In genomic region chr4:128371004-128371777, GRCh38 we compare ENCODE assay signal across 21 cellular contexts.
DNase-seq lines count a peak whose midpoint lies in the region; ATAC-seq, FAIRE-seq and TF ChIP-seq lines count a peak whose summit lies in the region.
"Had no signal": no experiment of that assay in that cellular context is flagged by ENCODE, and none has a peak within 500 bp of the region (broad histone marks: within the 10 kb centered on the region; RNA-seq: fewer than 3 reads in every experiment).

No MANE protein-coding gene starts in this region.

- peaks cover 3% of the 10 kb centered on the region for H3K36me3 Mint-ChIP-seq in chondrocyte (ENCODE audit: low read depth)
- peaks cover 4 to 18% (median 17%) of the 10 kb centered on the region in 3 donors for H3K36me3 Mint-ChIP-seq in naive thymus-derived CD8-positive, alpha-beta T cell

- peaks cover 31% of the 10 kb centered on the region for H3K4me1 Mint-ChIP-seq in chondrocyte (ENCODE audit: low read depth)
- no peaks in the 10 kb centered on the region for H3K4me1 Mint-ChIP-seq in naive thymus-derived CD8-positive, alpha-beta T cell
- H3K4me1 Mint-ChIP-seq: IgD-negative memory B cell, memory B cell, T-cell, WTC11 had no signal

- H3K4me3 Mint-ChIP-seq in chondrocyte (ENCODE audit: unreplicated experiment): no peak overlapping the region
- H3K4me3 Mint-ChIP-seq in naive thymus-derived CD8-positive, alpha-beta T cell: no peak overlapping the region
- H3K4me3 Mint-ChIP-seq: IgD-negative memory B cell, memory B cell, T-cell, WTC11 had no signal

- peaks cover 0 to 3% (median 0%) of the 10 kb centered on the region in 4 donors for H3K9me3 ChIP-seq in stomach
- H3K9me3 ChIP-seq: testis had no signal

- H3K27me3 ChIP-seq in stomach: no peaks in the 10 kb centered on the region
- H3K27me3 ChIP-seq: BLaER1, testis had no signal

- 70 to 81% (median 76%) methylated on average over 8 of the region's 8 CpGs for WGBS in stomach, 5 donors

- H3K27ac Mint-ChIP-seq in chondrocyte (ENCODE audit: unreplicated experiment): peak overlapping the region; percentile 87
- no peak overlapping the region for H3K27ac Mint-ChIP-seq in naive thymus-derived CD8-positive, alpha-beta T cell
- H3K27ac Mint-ChIP-seq: IgD-negative memory B cell, memory B cell, T-cell, WTC11 had no signal

- TF ChIP-seq CTCF in chondrocyte (IDR thresholded peaks at IDR 0.05) (no peak), stomach (IDR thresholded peaks at IDR 0.05) (no peak)

- no peak for TF ChIP-seq POLR2A in stomach (IDR thresholded peaks at IDR 0.05)

- no peak for TF ChIP-seq EP300 in stomach (IDR thresholded peaks at IDR 0.05)

- peaks cover 2% of the 10 kb centered on the region for H3K9me3 Mint-ChIP-seq in chondrocyte (ENCODE audit: low read depth)
- H3K9me3 Mint-ChIP-seq in naive thymus-derived CD8-positive, alpha-beta T cell: peaks cover 0 to 15% (median 9%) of the 10 kb centered on the region in 9 donors

- ATAC-seq in naive thymus-derived CD8-positive, alpha-beta T cell: no peak
- ATAC-seq: T-cell, WTC11 had no signal

- peaks cover 0 to 6% (median 2%) of the 10 kb centered on the region in 4 donors for H3K4me1 ChIP-seq in stomach
- H3K4me1 ChIP-seq: BLaER1, testis had no signal

- no peak for FAIRE-seq in frontal cortex (lab: Jason Lieb, UNC)

- H3K27ac ChIP-seq in stomach: peak overlapping the region in 3 of 5 donors; percentile 0 to 33 (median 10)
- H3K27ac ChIP-seq: BLaER1 had no signal

- H3K4me3 ChIP-seq in stomach: no peak overlapping the region
- H3K4me3 ChIP-seq: BLaER1, testis had no signal

- intact Hi-C loops in stomach (cut with DNase I; ENCODE audit: low total_unique reads): no loop called here

- DNase-seq in HCEC 1CT: peak; percentile 36
- DNase-seq in chondrocyte (ENCODE audit: low spot score): no peak
- peak; percentile 61 for DNase-seq in kidney tubule cell (ENCODE audit: low spot score)
- no peak for DNase-seq in stomach
- no peak for DNase-seq in T-helper 2 cell
- DNase-seq in frontal cortex (ENCODE audit: low spot score in 2 of 2): no peak
- no peak for DNase-seq in naive thymus-derived CD8-positive, alpha-beta T cell
- no peak for DNase-seq in NCI-H2171 treated with DMSO at 0.1 percent for 48 hours (lab: John Stamatoyannopoulos, UW)
- DNase-seq: activated CD8-positive, alpha-beta memory T cell treated with anti-CD3 and anti-CD28 coated beads, Interleukin-2, amount 50 U/mL, for 4 hours; activated naive CD4-positive, alpha-beta T cell treated with Interleukin-2 at 50 U/mL for 16 hours; cerebellar nuclear complex; NCI-H1105; NCI-H2227 treated with DMSO at 0.1 percent for 48 hours; nucleus accumbens; stimulated activated CD4-positive, alpha-beta T cell treated with anti-CD3 and anti-CD28 coated beads, Interleukin-15, amount 100 ng/mL, for 24 hours; T-cell; testis had no signal

- no peaks in the 10 kb centered on the region for H3K27me3 Mint-ChIP-seq in chondrocyte (ENCODE audit: low read depth)
- H3K27me3 Mint-ChIP-seq in naive thymus-derived CD8-positive, alpha-beta T cell: no peaks in the 10 kb centered on the region
- H3K27me3 Mint-ChIP-seq: IgD-negative memory B cell, memory B cell, T-cell had no signal

- no peaks in the 10 kb centered on the region for H3K36me3 ChIP-seq in stomach
- H3K36me3 ChIP-seq: BLaER1 had no signal

- POLR2A ChIA-PET in naive thymus-derived CD8-positive, alpha-beta T cell (lab: Charles Lee): no interaction called here

Comparison
In these comparisons a context has a peak if more than half of its experiments do, and no peak if none do; other contexts are left out.
1. DNase-seq: peak in HCEC 1CT (single experiment) and kidney tubule cell (single experiment); none in chondrocyte (single experiment), stomach (single experiment), T-helper 2 cell (0 of 5), frontal cortex (0 of 2), naive thymus-derived CD8-positive, alpha-beta T cell (0 of 10) and NCI-H2171 treated with DMSO at 0.1 percent for 48 hours (single experiment).